In genomic region chr20:63470410-63470809, GRCh38 we compare ENCODE assay signal across 29 cellular contexts. TPM values are rescaled to one million over a fixed set of nuclear protein-coding genes. Genes with fewer than 3 reads are reported as not detected.
DNase-seq lines count a peak whose midpoint lies in the region; ATAC-seq and TF ChIP-seq lines count a peak whose summit lies in the region.
"Had no signal": no experiment of that assay in that cellular context is flagged by ENCODE, and none has a peak within 500 bp of the region (broad histone marks: within the 10 kb centered on the region; RNA-seq: fewer than 3 reads in every experiment).

No MANE protein-coding gene starts in this region.

- intact Hi-C loops in HCT116 (cut with micrococcal nuclease): no loop called here
- intact Hi-C loops in right lobe of liver (cut with DNase I): no loop called here

- H4K20me1 ChIP-seq in HCT116 (ENCODE audit: insufficient read depth): no peaks in the 10 kb centered on the region

- H3K4me1 ChIP-seq in HCT116 (ENCODE audit: control insufficient read depth in 1 of 2, insufficient read depth in 2 of 2, low read length in 2 of 2) (peaks cover 0 to 11% of the 10 kb centered on the region in 2 experiments; a peak in 1 of 4 replicates), iPS-15b (ENCODE audit: control insufficient read depth, insufficient read depth, low read length) (peaks cover 2% of the 10 kb centered on the region), neuronal stem cell (ENCODE audit: control insufficient read depth in 2 of 2, insufficient read depth in 1 of 2, low read depth in 1 of 2, low read length in 2 of 2) (peaks cover 12 to 40% of the 10 kb centered on the region in 2 donors), right lobe of liver (peaks cover 0 to 4% (median 0%) of the 10 kb centered on the region in 4 donors)
- H3K4me1 ChIP-seq: testis had no signal

- no peak overlapping the region for H3K9ac ChIP-seq in HCT116 (ENCODE audit: low read length)
- no peak overlapping the region for H3K9ac ChIP-seq in iPS-15b (ENCODE audit: low read depth, low read length)
- H3K9ac ChIP-seq in neuronal stem cell (ENCODE audit: low read depth, low read length, poor library complexity): peak overlapping the region; percentile 21
- H3K9ac ChIP-seq: GM23248 had no signal

- H3K27ac ChIP-seq in HCT116 (ENCODE audit: low read depth, low read length): no peak overlapping the region
- peak overlapping the region; percentile 30 for H3K27ac ChIP-seq in angular gyrus (ENCODE audit: low read depth, low read length)
- H3K27ac ChIP-seq in neuronal stem cell (replicated peaks; ENCODE audit: low read length): no peak overlapping the region
- H3K27ac ChIP-seq in right lobe of liver: no peak overlapping the region
- H3K27ac ChIP-seq: breast epithelium, GM23248, testis, uterus had no signal

- no peak for TF ChIP-seq RAD21 in HCT116 (IDR thresholded peaks at IDR 0.05; ENCODE audit: low read depth)

- POLR2A ChIA-PET in HCT116 (lab: Charles Lee): no interaction called here

- H3K79me2 ChIP-seq in HCT116 (ENCODE audit: insufficient read depth, low read length): peaks cover 55% of the 10 kb centered on the region

- in situ Hi-C loops in G401 (cut with HindIII; ENCODE audit: low sequenced_read_pairs): no loop called here

- H3K9me2 ChIP-seq in HCT116 (ENCODE audit: insufficient read depth): no peaks in the 10 kb centered on the region

- H3K14ac ChIP-seq in neuronal stem cell (ENCODE audit: low read length): no peak overlapping the region

- ATAC-seq in HCT116 (no peak), right lobe of liver (no peak)
- ATAC-seq: naive thymus-derived CD8-positive, alpha-beta T cell had no signal

- peak overlapping the region; percentile 82; the same call in 1 of the 2 replicates for H3K4me2 ChIP-seq in HCT116 (ENCODE audit: low read length)
- peak overlapping the region; percentile 18 for H3K4me2 ChIP-seq in neuronal stem cell (ENCODE audit: insufficient read depth, low read length, poor library complexity, severe bottlenecking)

- H3K23ac ChIP-seq in neuronal stem cell (ENCODE audit: low read depth, low read length, poor library complexity): peak overlapping the region; percentile 68

- no peak overlapping the region for H3K4ac ChIP-seq in neuronal stem cell (ENCODE audit: low read length)

- TF ChIP-seq POLR2A in HCT116 (IDR thresholded peaks at IDR 0.05; ENCODE audit: borderline replicate concordance, extremely low read depth, insufficient read depth, insufficient read length) (no peak), right lobe of liver (IDR thresholded peaks at IDR 0.05) (no peak)

- H2BK5ac ChIP-seq in neuronal stem cell (ENCODE audit: low read length): no peak overlapping the region

- H2BK120ac ChIP-seq in neuronal stem cell (ENCODE audit: low read depth, low read length): peak overlapping the region; percentile 38

- peaks cover 18% of the 10 kb centered on the region for H3K79me1 ChIP-seq in neuronal stem cell (ENCODE audit: low read depth, low read length)

- peak overlapping the region; percentile 71 for H3K18ac ChIP-seq in neuronal stem cell (ENCODE audit: low read length)

- RAD21 ChIA-PET in HCT116 (lab: Charles Lee; ENCODE audit: low non-redundant PET in 1 of 2, low total read pairs in 2 of 2, uncharacterized antibody in 2 of 2, unreplicated experiment in 2 of 2): no interaction called here

- peak overlapping the region; percentile 89 for H2AK5ac ChIP-seq in neuronal stem cell (ENCODE audit: low read depth, low read length)

- no CpG with 5 or more reads among the region's 10 CpGs for WGBS in neuronal stem cell (ENCODE audit: extremely low coverage in 2 of 2, insufficient read length in 2 of 2, insufficient replicate concordance in 1 of 2), 2 donors
- 50% methylated on average over 2 of the region's 10 CpGs for WGBS in right lobe of liver (ENCODE audit: insufficient coverage, low coverage, low lambda C conversion rate, missing lambda C conversion rate)

- peak overlapping the region; percentile 88 for H2BK12ac ChIP-seq in neuronal stem cell (ENCODE audit: low read length)

- H4K8ac ChIP-seq in neuronal stem cell (ENCODE audit: low read depth, low read length): no peak overlapping the region

- DNase-seq in HCT116 (ENCODE audit: low read depth, low spot score): no peak
- DNase-seq in neuronal stem cell (ENCODE audit: low spot score): no peak
- no peak for DNase-seq in SKM-1 treated with dmso at 0.1 percent for 144 hours (lab: John Stamatoyannopoulos, UW; ENCODE audit: unreplicated experiment)
- no peak for DNase-seq in right lobe of liver
- no peak for DNase-seq in G401 (ENCODE audit: low spot score)
- no peak for DNase-seq in A172 (ENCODE audit: low spot score)
- DNase-seq: activated CD4-positive, alpha-beta T cell treated with anti-CD3 and anti-CD28 coated beads, Interleukin-2, amount 50 U/mL, for 4 hours; activated CD4-positive, CD25-positive, alpha-beta regulatory T cell; activated naive CD4-positive, alpha-beta T cell treated with anti-CD3 and anti-CD28 coated beads for 36 hours; CD4-positive, alpha-beta T cell; cortex of kidney; GM23248; kidney; naive thymus-derived CD8-positive, alpha-beta T cell; NCI-H1105 treated with DMSO at 0.1 percent for 48 hours; NCI-H2029; SHP77 treated with DMSO at 0.1 percent for 48 hours; stimulated activated naive CD4-positive, alpha-beta T cell; SW 1271; T1000; testis; uterus had no signal

- no TSS peak for BruUV-seq in HCT116 (replicated peaks; lab: Mats Ljungman, UMichigan)

- H3K9me3 ChIP-seq in HCT116 (ENCODE audit: control insufficient read depth in 1 of 2, insufficient read depth in 1 of 2, low read depth in 1 of 2, low read length in 2 of 2) (no peaks in the 10 kb centered on the region), iPS-15b (ENCODE audit: control insufficient read depth, insufficient read depth, low read length) (no peaks in the 10 kb centered on the region), neuronal stem cell (replicated peaks in 1 of 2; ENCODE audit: control insufficient read depth in 2 of 2, insufficient read depth in 1 of 2, low read depth in 1 of 2, low read length in 2 of 2) (peaks cover 0 to 2% of the 10 kb centered on the region in 2 donors), right lobe of liver (no peaks in the 10 kb centered on the region)
- H3K9me3 ChIP-seq: breast epithelium, testis, uterus had no signal

- no peak overlapping the region for H4K91ac ChIP-seq in neuronal stem cell (ENCODE audit: low read depth, low read length, poor library complexity)

- TF ChIP-seq CTCF in HCT116 (IDR thresholded peaks at IDR 0.05 in 2 of 3, conservative IDR thresholded peaks at IDR 0.05 in 1 of 3; ENCODE audit: borderline replicate concordance in 1 of 3, insufficient read depth in 1 of 3, low read depth in 2 of 3, low read length in 2 of 3) (no peak), right lobe of liver (IDR thresholded peaks at IDR 0.05) (no peak)

- H2AFZ ChIP-seq in HCT116 (ENCODE audit: low read depth, low read length, poor library complexity, severe bottlenecking) (no peak overlapping the region), neuronal stem cell (ENCODE audit: low read length) (no peak overlapping the region)
- H2AFZ ChIP-seq: GM23248 had no signal

- CTCF ChIA-PET in HCT116 (lab: Charles Lee): interaction anchor here (1.2 kb wide), 1 partner anchor 568 kb away, joined by 3 read pairs; no protein-coding TSS in a partner anchor

- H2BK15ac ChIP-seq in neuronal stem cell (ENCODE audit: low read length): peak overlapping the region; percentile 21

- H3K27me3 ChIP-seq in HCT116 (ENCODE audit: insufficient read depth, low read length): no peaks in the 10 kb centered on the region
- H3K27me3 ChIP-seq in iPS-15b (ENCODE audit: control insufficient read depth, insufficient read depth, low read length): peaks cover 15% of the 10 kb centered on the region
- peaks cover 0 to 23% (median 17%) of the 10 kb centered on the region in 3 experiments for H3K27me3 ChIP-seq in neuronal stem cell (ENCODE audit: control insufficient read depth in 3 of 3, insufficient read depth in 3 of 3, low read depth in 1 of 3, low read length in 3 of 3)
- peaks cover 0 to 17% of the 10 kb centered on the region in 2 donors for H3K27me3 ChIP-seq in right lobe of liver
- H3K27me3 ChIP-seq: testis had no signal

- no peaks in the 10 kb centered on the region for H3K36me3 ChIP-seq in HCT116 (ENCODE audit: control insufficient read depth in 1 of 2, insufficient read depth in 2 of 2, low read length in 2 of 2)
- peaks cover 6% of the 10 kb centered on the region for H3K36me3 ChIP-seq in iPS-15b (ENCODE audit: control insufficient read depth, insufficient read depth, low read length)
- H3K36me3 ChIP-seq in neuronal stem cell (replicated peaks in 1 of 2; ENCODE audit: control insufficient read depth in 2 of 2, insufficient read depth in 2 of 2, low read length in 2 of 2): peaks cover 1 to 37% of the 10 kb centered on the region in 2 donors
- no peaks in the 10 kb centered on the region for H3K36me3 ChIP-seq in right lobe of liver
- H3K36me3 ChIP-seq: breast epithelium, uterus had no signal

- H3K4me3 ChIP-seq in HCT116 (replicated peaks in 1 of 2; ENCODE audit: low read depth in 1 of 2, low read length in 2 of 2) (no peak overlapping the region; a peak in 1 of 4 replicates), iPS-15b (ENCODE audit: low read depth, low read length) (peak overlapping the region; percentile 62), neuronal stem cell (ENCODE audit: low read length in 2 of 2) (peak overlapping the region in 1 of 2 donors; percentile 90), right lobe of liver (no peak overlapping the region)
- H3K4me3 ChIP-seq: breast epithelium, GM23248, uterus had no signal

TF ChIP-seq in HCT116, 20 proteins besides CTCF, POLR2A, EP300 and RAD21 (continues in another document):
- no peak for TF ChIP-seq CBX3 (IDR thresholded peaks at IDR 0.05; ENCODE audit: low read depth)
- TF ChIP-seq FOSL1 (IDR thresholded peaks at IDR 0.05; ENCODE audit: low read depth): no peak
- no peak for TF ChIP-seq SRF (IDR thresholded peaks at IDR 0.05; ENCODE audit: low read depth)

RNA-seq across cellular contexts. Expression of gene KCNQ2, which starts 2.0 kb away (rescaled TPM):
- total RNA-seq in HCT116 (2021; ENCODE audit: unreplicated experiment) (86.5 TPM), right lobe of liver (not detected)
- 73.4 and 85.6 TPM in 2 replicates for polyA plus RNA-seq in HCT116 (2012)
- 79.3 TPM for polyA plus RNA-seq in neuronal stem cell (2013, experiment 1 of 2)
- 73.4 TPM for polyA plus RNA-seq in neuronal stem cell (2013, experiment 2 of 2)
- 133 and 160 TPM in 2 replicates for total RNA-seq in G401 (2014; rRNA removed; shearing (Covaris generic))
- 0.31 and 0.36 TPM in 2 replicates for total RNA-seq in A172 (2014; rRNA removed; shearing (Covaris generic))
- total RNA-seq: activated naive CD4-positive, alpha-beta T cell treated with anti-CD3 and anti-CD28 coated beads for 36 hours; activated T-helper 1 cell treated with anti-CD3 and anti-CD28 coated beads, Interleukin-12 subunit alpha, Interleukin-12 subunit beta, Interleukin-2, Interleukin-4 antibody, amounts not matched to agents 30 ng/mL and 10 ng/mL and 1 ng/mL, durations not matched to agents 14 hours and 24 hours and 36 hours; breast epithelium; CD4-positive, alpha-beta T cell; GM23248; lower leg skin; M059J; posterior vena cava had no signal
- polyA plus RNA-seq: naive thymus-derived CD8-positive, alpha-beta T cell had no signal

RNA-seq across cellular contexts. Expression of gene EEF1A2, which starts 28.5 kb away (rescaled TPM):
- 454 TPM for total RNA-seq in HCT116 (2021; ENCODE audit: unreplicated experiment)
- polyA plus RNA-seq in HCT116 (2012): 682 and 834 TPM in 2 replicates
- polyA plus RNA-seq in neuronal stem cell (2013, experiment 1 of 2): 0.57 TPM
- polyA plus RNA-seq in neuronal stem cell (2013, experiment 2 of 2): 0.96 TPM
- total RNA-seq in right lobe of liver: 100 to 1,000 TPM in 2 of 6 experiments, 1 to 10 TPM in 1, under 1 TPM in 3; 0.22 to 153 (median 1.0) TPM
- total RNA-seq in G401 (2014; rRNA removed; shearing (Covaris generic)): 47.5 and 58.1 TPM in 2 replicates
- 88.1 and 91.0 TPM in 2 replicates for total RNA-seq in A172 (2014; rRNA removed; shearing (Covaris generic))
- polyA plus RNA-seq: GM23248; naive thymus-derived CD8-positive, alpha-beta T cell had no signal

RNA-seq across cellular contexts. Expression of gene PPDPF, which starts 50.2 kb away (rescaled TPM):
- 346 TPM for total RNA-seq in HCT116 (2021; ENCODE audit: unreplicated experiment)
- polyA plus RNA-seq in HCT116 (2012): 308 and 356 TPM in 2 replicates
- 310 TPM for polyA plus RNA-seq in neuronal stem cell (2013, experiment 1 of 2)
- 296 TPM for polyA plus RNA-seq in neuronal stem cell (2013, experiment 2 of 2)
- total RNA-seq in right lobe of liver: 10 to 100 TPM; 50.2 to 99.4 (median 76.7) TPM
- 31.9 and 38.0 TPM in 2 replicates for total RNA-seq in G401 (2014; rRNA removed; shearing (Covaris generic))
- total RNA-seq in A172 (2014; rRNA removed; shearing (Covaris generic)): 67.4 and 70.6 TPM in 2 replicates

Comparison
In these comparisons a context has a peak if more than half of its experiments do, and no peak if none do; other contexts are left out.
1. RNA of gene KCNQ2, which starts 2.0 kb away (total RNA-seq): 133 to 160 TPM in G401 and 86.5 TPM in HCT116 (single experiment); 0.31 to 0.36 TPM in A172 and not detected in right lobe of liver; every median in the first group is over 10 times any median in the second.